In genomic region chr12:71685312-71685906, GRCh38 we compare ENCODE assay signal across 8 cellular contexts. TPM values are rescaled to one million over a fixed set of nuclear protein-coding genes. Genes with fewer than 3 reads are reported as not detected.
DNase-seq lines count a peak whose midpoint lies in the region; ATAC-seq and TF ChIP-seq lines count a peak whose summit lies in the region.

No MANE protein-coding gene starts in this region.

- no peaks in the 10 kb centered on the region for H3K9me3 Mint-ChIP-seq in activated naive CD4-positive, alpha-beta T cell treated with anti-CD3 and anti-CD28 coated beads, Interleukin-2, amount 50 U/mL, for 72 hours

- no peak for ATAC-seq in activated naive CD4-positive, alpha-beta T cell treated with anti-CD3 and anti-CD28 coated beads, Interleukin-2, amount 50 U/mL, for 72 hours
- no peak for ATAC-seq in HG03457 (IDR thresholded peaks at IDR 0.05; ENCODE audit: unreplicated experiment)

- peak overlapping the region; percentile 60 to 77 for H3K27ac Mint-ChIP-seq in activated naive CD4-positive, alpha-beta T cell treated with anti-CD3 and anti-CD28 coated beads, Interleukin-2, amount 50 U/mL, for 72 hours

- H3K4me3 ChIP-seq in iPS-18c (ENCODE audit: insufficient read depth, low read depth, low read length): peak overlapping the region; percentile 79

- H3K36me3 Mint-ChIP-seq in activated naive CD4-positive, alpha-beta T cell treated with anti-CD3 and anti-CD28 coated beads, Interleukin-2, amount 50 U/mL, for 72 hours: no peaks in the 10 kb centered on the region

- peak; percentile 31 for DNase-seq in NCI-H82 (lab: John Stamatoyannopoulos, UW)
- DNase-seq in NCI-H82 treated with DMSO at 0.1 percent for 48 hours (lab: John Stamatoyannopoulos, UW; ENCODE audit: unreplicated experiment): no peak
- no peak for DNase-seq in activated naive CD4-positive, alpha-beta T cell treated with anti-CD3 and anti-CD28 coated beads, Interleukin-2, amount 50 U/mL, for 72 hours (ENCODE audit: low spot score in 2 of 2)
- peak in 2 of 49 donors; percentile 2 to 15 for DNase-seq in substantia nigra (lab: John Stamatoyannopoulos, UW)
- no peak for DNase-seq in GM20000 (ENCODE audit: low spot score)
- no peak for DNase-seq in NCI-H524 treated with DMSO at 0.1 percent for 48 hours (lab: John Stamatoyannopoulos, UW)

- no peaks in the 10 kb centered on the region for H3K9me3 ChIP-seq in iPS-18c (ENCODE audit: control insufficient read depth, insufficient read depth, low read length)

- H3K27ac ChIP-seq in substantia nigra (ENCODE audit: low read depth, low read length, poor library complexity, severe bottlenecking): peak overlapping the region; percentile 90

- TF ChIP-seq CTCF in GM20000 (IDR thresholded peaks at IDR 0.05; ENCODE audit: extremely low read depth, missing control alignments): no peak

RNA-seq across cellular contexts. Expression of gene TMEM19, which starts 0.5 kb away (rescaled TPM):
- 10 to 100 TPM; 13.7 to 15.1 TPM for total RNA-seq in activated naive CD4-positive, alpha-beta T cell treated with anti-CD3 and anti-CD28 coated beads, Interleukin-2, amount 50 U/mL, for 72 hours

RNA-seq across cellular contexts. Expression of gene THAP2, which starts 21.3 kb away (rescaled TPM):
- 1 to 10 TPM; 7.2 to 7.8 TPM for total RNA-seq in activated naive CD4-positive, alpha-beta T cell treated with anti-CD3 and anti-CD28 coated beads, Interleukin-2, amount 50 U/mL, for 72 hours

RNA-seq across cellular contexts. Expression of gene ZFC3H1, which starts 21.8 kb away (rescaled TPM):
- total RNA-seq in activated naive CD4-positive, alpha-beta T cell treated with anti-CD3 and anti-CD28 coated beads, Interleukin-2, amount 50 U/mL, for 72 hours: 10 to 100 TPM; 71.3 to 88.8 TPM
